Comparison of ENCODE assay signal across 1 cellular context in genomic region chr16:84379008-84379730, GRCh38.
TF ChIP-seq lines count a peak whose summit lies in the region.

No MANE protein-coding gene starts in this region.

TF ChIP-seq in WTC11, 78 proteins besides CTCF, POLR2A, EP300 and RAD21 (continued from another document):
- TF ChIP-seq ZSCAN18 (CRISPR knock-in tag; IDR thresholded peaks at IDR 0.05): no peak
- no peak for TF ChIP-seq ERG (CRISPR knock-in tag; IDR thresholded peaks at IDR 0.05)
- TF ChIP-seq ATF1 (CRISPR knock-in tag; IDR thresholded peaks at IDR 0.05): no peak
